7 cellular contexts compared by ENCODE assay signal in the genomic region with DNA sequence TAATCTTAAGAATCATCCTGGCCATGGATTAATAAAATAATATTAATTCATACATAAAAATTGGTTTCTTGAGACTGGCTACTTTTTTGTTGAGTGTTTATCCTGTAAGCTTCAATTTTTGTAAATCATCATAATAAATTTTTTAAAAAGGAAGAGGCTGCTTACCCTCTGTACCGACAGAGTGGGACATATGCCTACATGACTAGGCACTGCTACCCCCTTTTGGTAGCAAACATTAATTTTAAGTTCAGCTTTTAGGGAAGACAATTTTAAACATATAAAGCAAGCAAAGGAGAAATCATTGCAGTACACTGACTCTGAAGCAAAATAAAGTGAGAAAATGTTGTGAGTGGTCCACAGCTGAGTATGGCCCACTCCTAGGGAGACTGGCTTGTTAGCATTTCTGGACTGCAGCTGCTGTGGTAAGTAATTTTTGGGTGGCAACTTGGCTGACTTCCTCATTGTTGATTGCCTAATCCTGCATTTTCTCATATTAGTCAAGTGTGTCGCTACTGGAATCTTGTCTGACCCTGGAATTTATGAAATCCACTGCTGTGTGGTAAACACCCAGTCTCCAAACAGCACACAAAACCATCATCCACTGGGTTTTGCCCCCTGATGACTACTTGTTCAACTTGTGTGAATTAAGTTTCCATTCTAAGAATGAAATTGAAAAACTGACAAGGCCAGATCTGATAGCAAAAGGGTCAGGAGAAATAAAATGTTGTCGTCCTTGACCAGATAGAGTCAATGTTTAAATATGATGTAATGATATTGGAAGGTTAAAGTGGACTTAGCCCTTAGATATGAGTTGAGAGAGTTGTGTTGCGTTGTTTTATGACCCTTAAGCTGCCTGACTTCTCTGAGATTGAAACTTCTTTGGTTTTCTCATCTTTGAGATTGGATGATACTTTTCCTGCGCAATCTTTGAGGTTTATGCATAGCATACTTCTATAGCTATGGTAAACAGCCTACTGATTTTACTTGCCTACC. TPM values are rescaled to one million over a fixed set of nuclear protein-coding genes. Genes with fewer than 3 reads are reported as not detected.
A peak's percentile ranks its signal among the peaks of the same experiment; 100 is the strongest.
DNase-seq lines count a peak whose midpoint lies in the region; ATAC-seq, FAIRE-seq and TF ChIP-seq lines count a peak whose summit lies in the region.
"Not testable (repeated sequence)": the region's sequence is repeated elsewhere in the genome, so short reads cannot be mapped to it uniquely, and the experiment has no call there.

No MANE protein-coding gene starts in this region.

- no CpG with 5 or more reads among the region's 5 CpGs for WGBS in heart right ventricle, 2 donors
- no CpG with 5 or more reads among the region's 5 CpGs for WGBS in pancreas, 2 donors

- not testable (repeated sequence) for H3K27me3 ChIP-seq in PC-3 (ENCODE audit: low read length); heart right ventricle; lower lobe of right lung (ENCODE audit: low read depth); pancreas; thoracic aorta (replicated peaks; ENCODE audit: insufficient read depth)

- H3K4me2 ChIP-seq in PC-3 (ENCODE audit: low read length): not testable (repeated sequence)

- not testable (repeated sequence) for H3K79me2 ChIP-seq in PC-3 (ENCODE audit: low read length)

- H2AFZ ChIP-seq in PC-3 (ENCODE audit: low read length): not testable (repeated sequence)

- BruUV-seq in PC-3 (replicated peaks; lab: Mats Ljungman, UMichigan): not testable (repeated sequence)

- not testable (repeated sequence) for H3K9me3 ChIP-seq in PC-3 (ENCODE audit: low read length); heart right ventricle; lower lobe of right lung; pancreas; thoracic aorta

- H3K36me3 ChIP-seq in PC-3 (ENCODE audit: low read depth, low read length); heart right ventricle; lower lobe of right lung; pancreas; thoracic aorta: not testable (repeated sequence)

- intact Hi-C loops in PC-3 (cut with micrococcal nuclease); heart right ventricle (cut with DNase I); left colon (cut with DNase I, micrococcal nuclease); lower lobe of right lung (cut with DNase I); pancreas (cut with DNase I): not testable (repeated sequence)

- H3K27ac ChIP-seq in PC-3 (ENCODE audit: low read length); lower lobe of right lung; pancreas; thoracic aorta: not testable (repeated sequence)
- H3K27ac ChIP-seq in heart right ventricle: peak overlapping the region in 1 of 10 donors; percentile 69

- TF ChIP-seq CTCF in PC-3 (conservative IDR thresholded peaks at IDR 0.05; ENCODE audit: low read depth, low read length); heart right ventricle (IDR thresholded peaks at IDR 0.05); lower lobe of right lung (IDR thresholded peaks at IDR 0.05); pancreas (IDR thresholded peaks at IDR 0.05); thoracic aorta (IDR thresholded peaks at IDR 0.05): not testable (repeated sequence)

- not testable (repeated sequence) for H3K9me2 ChIP-seq in PC-3 (replicated peaks; ENCODE audit: low read length)

- H3K9ac ChIP-seq in PC-3 (ENCODE audit: low read length): not testable (repeated sequence)

- not testable (repeated sequence) for H4K20me1 ChIP-seq in PC-3 (ENCODE audit: low read length)

- ATAC-seq in PC-3 (peak; percentile 54), esophagus mucosa (peak; percentile 62), heart right ventricle (peak in 6 of 8 donors; percentile 18 to 59 (median 42)), left colon (peak; percentile 98), lower lobe of right lung (peak; percentile 79 to 83), pancreas (peak; percentile 67 to 83 (median 80)), thoracic aorta (ENCODE audit: insufficient number of reproducible peaks, low FRiP score, low read depth) (peak; percentile 66)

- not testable (repeated sequence) for FAIRE-seq in pancreas (lab: Jason Lieb, UNC)

- H3K4me1 ChIP-seq in PC-3 (ENCODE audit: insufficient read depth, low read length); heart right ventricle; lower lobe of right lung; pancreas; thoracic aorta (ENCODE audit: control insufficient read depth in 1 of 2, low read depth in 2 of 2): not testable (repeated sequence)

- not testable (repeated sequence) for H3F3A ChIP-seq in PC-3 (ENCODE audit: low read length, unreplicated experiment)

- CTCF ChIA-PET in PC-3 (lab: Charles Lee): not testable (repeated sequence)

- not testable (repeated sequence) for DNase-seq in PC-3; heart right ventricle; left colon; lower lobe of right lung; pancreas; thoracic aorta (ENCODE audit: low spot score)

- POLR2A ChIA-PET in PC-3 (lab: Charles Lee; ENCODE audit: unreplicated experiment): not testable (repeated sequence)

- not testable (repeated sequence) for H3K4me3 ChIP-seq in PC-3 (ENCODE audit: low read length); heart right ventricle; lower lobe of right lung; pancreas; thoracic aorta

RNA-seq across cellular contexts. Expression of a gene that starts 50.4 kb away (rescaled TPM):
- total RNA-seq in PC-3 (2014; rRNA removed) (20.1 and 28.9 TPM in 2 replicates), esophagus mucosa (8.9 TPM), heart right ventricle (1,000 to 10,000 TPM; 1,915 to 2,957 (median 2,606) TPM), left colon (10 to 100 TPM; 50.6 to 74.1 TPM), lower lobe of right lung (153 TPM), pancreas (10 to 100 TPM; 18.8 to 58.6 (median 28.1) TPM), thoracic aorta (100 to 1,000 TPM; 254 to 311 TPM)
- polyA plus RNA-seq in heart right ventricle (100 to 1,000 TPM; 479 to 683 TPM), pancreas (10 to 100 TPM; 12.2 to 55.9 TPM)

Comparison
In these comparisons a context has a peak if more than half of its experiments do, and no peak if none do; other contexts are left out.
1. ATAC-seq: peak in every context shown above with its lines; median percentile 98 in left colon; 81 in lower lobe of right lung; 80 in pancreas; 66 in thoracic aorta; 62 in esophagus mucosa; 54 in PC-3; 42 in heart right ventricle.
2. RNA of a gene that starts 50.4 kb away (total RNA-seq): 1,915 to 2,957 TPM in heart right ventricle; 254 to 311 TPM in thoracic aorta, 153 TPM in lower lobe of right lung (single experiment), 50.6 to 74.1 TPM in left colon, 18.8 to 58.6 TPM in pancreas, 20.1 to 28.9 TPM in PC-3 and 8.9 TPM in esophagus mucosa (single experiment); every median in the first group is over 4 times any median in the second.